Comparison of ENCODE assay signal across 12 cellular contexts in the genomic region with DNA sequence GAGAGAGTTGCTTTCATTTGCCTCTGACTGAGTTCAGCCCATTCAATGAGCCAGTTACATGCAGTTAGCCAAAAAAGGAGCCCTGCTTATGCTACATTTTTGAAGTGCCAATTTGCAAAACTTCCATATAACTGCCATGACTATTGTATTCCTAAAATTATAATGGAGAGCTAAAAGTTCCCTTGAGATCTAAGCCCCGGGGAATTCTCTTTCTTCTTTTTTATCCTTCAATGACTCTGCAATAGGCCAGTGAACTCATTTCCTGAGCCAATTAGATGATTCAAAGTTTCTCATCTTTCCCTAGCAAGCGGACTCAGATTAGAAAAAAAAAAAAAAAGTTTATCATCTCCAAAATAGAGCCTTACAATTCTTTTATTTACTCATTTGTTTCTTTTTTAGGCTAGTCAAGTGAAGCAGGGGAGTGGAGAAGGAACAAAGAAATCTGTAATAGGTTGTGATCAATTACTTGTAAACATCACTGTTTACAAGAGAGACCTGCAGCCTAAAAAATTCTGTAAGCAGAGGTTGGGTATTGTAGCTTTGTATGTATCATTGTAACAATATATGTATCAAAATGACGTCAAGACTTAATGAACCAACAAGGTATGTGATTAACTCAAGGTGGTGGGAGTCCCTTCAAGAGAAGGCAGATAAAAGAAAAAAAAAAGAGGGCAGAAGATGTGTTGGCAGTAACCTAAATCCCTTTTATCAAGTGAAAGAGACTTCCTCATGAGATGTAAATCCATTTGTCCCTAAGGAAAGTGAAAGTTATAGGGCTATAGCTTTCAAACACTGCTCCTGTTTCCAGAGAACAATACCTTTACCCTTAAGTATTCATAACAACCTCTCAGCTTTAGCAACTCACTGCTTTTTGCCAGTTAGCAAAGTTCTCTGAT. TPM values are rescaled to one million over a fixed set of nuclear protein-coding genes. Genes with fewer than 3 reads are reported as not detected.
DNase-seq lines count a peak whose midpoint lies in the region; ATAC-seq and TF ChIP-seq lines count a peak whose summit lies in the region.
"Had no signal": no experiment of that assay in that cellular context is flagged by ENCODE, and none has a peak within 500 bp of the region (broad histone marks: within the 10 kb centered on the region; RNA-seq: fewer than 3 reads in every experiment).

No MANE protein-coding gene starts in this region.

- H3K27ac ChIP-seq in ACC112 (ENCODE audit: low read depth, low read length) (peak overlapping the region; percentile 78), GM23248 (peak overlapping the region; percentile 95), foreskin keratinocyte (no peak overlapping the region), body of pancreas (no peak overlapping the region)

- peaks cover 22% of the 10 kb centered on the region for H3K36me3 Mint-ChIP-seq in activated CD8-positive, alpha-beta T cell treated with anti-CD3 and anti-CD28 coated beads, Interleukin-2, amount 10 ng/mL, durations not matched to agents 7 days and 5 days (ENCODE audit: low read depth)

- H3K27me3 Mint-ChIP-seq in activated CD8-positive, alpha-beta T cell treated with anti-CD3 and anti-CD28 coated beads, Interleukin-2, amount 10 ng/mL, durations not matched to agents 7 days and 5 days (ENCODE audit: low read depth), result no peaks in the 10 kb centered on the region

- TF ChIP-seq CTCF in foreskin keratinocyte (conservative IDR thresholded peaks at IDR 0.05), result no peak
- TF ChIP-seq CTCF in body of pancreas (IDR thresholded peaks at IDR 0.05), result no peak

- H4K20me1 ChIP-seq in GM23248 (ENCODE audit: insufficient read depth), result no peaks in the 10 kb centered on the region

- H3K9me2 ChIP-seq in GM23248 (ENCODE audit: insufficient read depth), result no peaks in the 10 kb centered on the region

- peaks cover 36% of the 10 kb centered on the region for H3K4me1 Mint-ChIP-seq in activated CD8-positive, alpha-beta T cell treated with anti-CD3 and anti-CD28 coated beads, Interleukin-2, amount 10 ng/mL, durations not matched to agents 7 days and 5 days (ENCODE audit: low read depth)

- in situ Hi-C loops in GM23248 (cut with MboI), result no loop called here

- CTCF ChIA-PET in activated CD8-positive, alpha-beta T cell treated with anti-CD3 and anti-CD28 coated beads, Interleukin-2, amount 10 ng/mL, durations not matched to agents 7 days and 5 days (lab: Charles Lee), result interaction anchor here (1.0 kb wide), 1 partner anchor 140 kb away, joined by 3 read pairs; no protein-coding TSS in a partner anchor

- no peak overlapping the region for H3K4me3 Mint-ChIP-seq in activated CD8-positive, alpha-beta T cell treated with anti-CD3 and anti-CD28 coated beads, Interleukin-2, amount 10 ng/mL, durations not matched to agents 7 days and 5 days

- H3K4me1 ChIP-seq in ACC112 (ENCODE audit: control insufficient read depth, insufficient read depth, low read length, unreplicated experiment), result peaks cover 30% of the 10 kb centered on the region
- peaks cover 39% of the 10 kb centered on the region for H3K4me1 ChIP-seq in GM23248 (ENCODE audit: insufficient read depth)
- H3K4me1 ChIP-seq in foreskin keratinocyte, result peaks cover 18% of the 10 kb centered on the region
- no peaks in the 10 kb centered on the region for H3K4me1 ChIP-seq in body of pancreas

- peak overlapping the region; percentile 45 for H3K4me3 ChIP-seq in ACC112 (ENCODE audit: low read depth, low read length)
- peak overlapping the region; percentile 49 for H3K4me3 ChIP-seq in GM23248
- no peak overlapping the region for H3K4me3 ChIP-seq in body of pancreas

- H3K79me2 ChIP-seq in ACC112 (ENCODE audit: control insufficient read depth, insufficient read depth, low read length, unreplicated experiment), result no peaks in the 10 kb centered on the region
- no peaks in the 10 kb centered on the region for H3K79me2 ChIP-seq in GM23248 (ENCODE audit: insufficient read depth)

- no peak for ATAC-seq in activated CD8-positive, alpha-beta T cell treated with anti-CD3 and anti-CD28 coated beads, Interleukin-2, amount 10 ng/mL, durations not matched to agents 7 days and 5 days
- peak; percentile 35 for ATAC-seq in foreskin keratinocyte
- no peak for ATAC-seq in body of pancreas
- no peak for ATAC-seq in GM18498 (IDR thresholded peaks at IDR 0.05; ENCODE audit: unreplicated experiment)
- ATAC-seq in GM19324 (IDR thresholded peaks at IDR 0.05; ENCODE audit: low FRiP score, unreplicated experiment), result no peak
- ATAC-seq: esophagus mucosa had no signal

- peaks cover 11% of the 10 kb centered on the region for H3K9me3 Mint-ChIP-seq in activated CD8-positive, alpha-beta T cell treated with anti-CD3 and anti-CD28 coated beads, Interleukin-2, amount 10 ng/mL, durations not matched to agents 7 days and 5 days (ENCODE audit: insufficient read depth)

- H3F3A ChIP-seq in GM23248 (ENCODE audit: insufficient read depth), result peaks cover 35% of the 10 kb centered on the region

- peak overlapping the region; percentile 69 for H3K4me2 ChIP-seq in GM23248 (ENCODE audit: unreplicated experiment)

- H3K9me3 ChIP-seq in GM23248 (ENCODE audit: low read depth), result no peaks in the 10 kb centered on the region
- H3K9me3 ChIP-seq in body of pancreas, result no peaks in the 10 kb centered on the region

- H3K27me3 ChIP-seq in ACC112 (ENCODE audit: insufficient read depth, low read length) (no peaks in the 10 kb centered on the region), GM23248 (replicated peaks; ENCODE audit: insufficient read depth) (no peaks in the 10 kb centered on the region), foreskin keratinocyte (no peaks in the 10 kb centered on the region), body of pancreas (no peaks in the 10 kb centered on the region)

- peak overlapping the region; percentile 53 for H3K27ac Mint-ChIP-seq in activated CD8-positive, alpha-beta T cell treated with anti-CD3 and anti-CD28 coated beads, Interleukin-2, amount 10 ng/mL, durations not matched to agents 7 days and 5 days

- intact Hi-C loops in body of pancreas (cut with DNase I), result no loop called here

- no peaks in the 10 kb centered on the region for H3K36me3 ChIP-seq in ACC112 (ENCODE audit: insufficient read depth, low read length)
- H3K36me3 ChIP-seq in GM23248 (ENCODE audit: low read depth), result no peaks in the 10 kb centered on the region
- H3K36me3 ChIP-seq in body of pancreas (replicated peaks in 1 of 2; ENCODE audit: insufficient read depth in 1 of 2, low read depth in 2 of 2), result no peaks in the 10 kb centered on the region

- DNase-seq in GM23248 (peak; percentile 93), foreskin keratinocyte (peak in 1 of 2 donors; percentile 66), body of pancreas (no peak), DMS 273 treated with DMSO at 0.1 percent for 48 hours (lab: John Stamatoyannopoulos, UW) (no peak)
- no peak for DNase-seq in activated CD8-positive, alpha-beta T cell treated with anti-CD3 and anti-CD28 coated beads, Interleukin-2, amount 10 ng/mL, durations not matched to agents 7 days and 5 days
- DNase-seq: activated CD4-positive, alpha-beta T cell treated with anti-CD3 and anti-CD28 coated beads for 1 hour; COR-L47; NCI-H2081 treated with DMSO at 0.1 percent for 48 hours had no signal

- POLR2A ChIA-PET in activated CD8-positive, alpha-beta T cell treated with anti-CD3 and anti-CD28 coated beads, Interleukin-2, amount 10 ng/mL, durations not matched to agents 7 days and 5 days (lab: Charles Lee), result interaction anchor here (1.0 kb wide), 1 partner anchor 50 kb away, joined by 3 read pairs; no protein-coding TSS in a partner anchor

- WGBS in GM23248 (ENCODE audit: low coverage in 1 of 2, low lambda C conversion rate in 2 of 2, missing lambda C conversion rate in 2 of 2), 2 experiments, result 4% methylated on average over 3 of the region's 3 CpGs
- WGBS in body of pancreas, 2 donors, result 69 to 80% methylated on average over 3 of the region's 3 CpGs

- H3K9ac ChIP-seq in GM23248, result peak overlapping the region; percentile 44

- H2AFZ ChIP-seq in ACC112 (ENCODE audit: low read length, unreplicated experiment), result peak overlapping the region; percentile 86
- peak overlapping the region; percentile 61 for H2AFZ ChIP-seq in GM23248

- TF ChIP-seq POLR2A in body of pancreas (IDR thresholded peaks at IDR 0.05), result no peak

RNA-seq across cellular contexts. Expression of gene HOMER1, which starts 48.7 kb away (rescaled TPM):
- total RNA-seq in GM23248 (2014; rRNA removed; shearing (Covaris generic)), result 6.1 and 11.1 TPM in 2 replicates
- polyA plus RNA-seq in GM23248 (2016; fragmentation: Nextera tagmentation; extraction: Ambion mirVana) (4.7 and 5.3 TPM in 2 replicates), foreskin keratinocyte (2.0 and 2.9 TPM in 2 replicates)
- 1 to 10 TPM; 2.4 to 3.1 TPM for total RNA-seq in activated CD8-positive, alpha-beta T cell treated with anti-CD3 and anti-CD28 coated beads, Interleukin-2, amount 10 ng/mL, durations not matched to agents 7 days and 5 days
- total RNA-seq in foreskin keratinocyte (13.0 and 17.4 TPM in 2 replicates), body of pancreas (10 to 100 TPM in 1 of 2 donors, 1 to 10 TPM in 1; 1.6 to 11.9 TPM)

RNA-seq across cellular contexts. Expression of gene TENT2, which starts 49.6 kb away (rescaled TPM):
- 42.4 and 44.1 TPM in 2 replicates for total RNA-seq in GM23248 (2014; rRNA removed; shearing (Covaris generic))
- polyA plus RNA-seq in GM23248 (2016; fragmentation: Nextera tagmentation; extraction: Ambion mirVana) (33.6 and 35.2 TPM in 2 replicates), foreskin keratinocyte (8.7 and 10.5 TPM in 2 replicates)
- 10 to 100 TPM; 73.5 to 78.7 TPM for total RNA-seq in activated CD8-positive, alpha-beta T cell treated with anti-CD3 and anti-CD28 coated beads, Interleukin-2, amount 10 ng/mL, durations not matched to agents 7 days and 5 days
- total RNA-seq in foreskin keratinocyte (28.6 and 33.8 TPM in 2 replicates), body of pancreas (10 to 100 TPM; 44.6 to 50.1 TPM)

Comparison
In these comparisons a context has a peak if more than half of its experiments do, and no peak if none do; other contexts are left out.
1. H3K27ac ChIP-seq: peak in ACC112 (single experiment) and GM23248 (single experiment); none in foreskin keratinocyte (single experiment) and body of pancreas (0 of 4).
2. H3K4me3 ChIP-seq: peak in ACC112 (single experiment) and GM23248 (single experiment); none in body of pancreas (0 of 2).